Comparison of ENCODE assay signal across 1 cellular context in the genomic region with DNA sequence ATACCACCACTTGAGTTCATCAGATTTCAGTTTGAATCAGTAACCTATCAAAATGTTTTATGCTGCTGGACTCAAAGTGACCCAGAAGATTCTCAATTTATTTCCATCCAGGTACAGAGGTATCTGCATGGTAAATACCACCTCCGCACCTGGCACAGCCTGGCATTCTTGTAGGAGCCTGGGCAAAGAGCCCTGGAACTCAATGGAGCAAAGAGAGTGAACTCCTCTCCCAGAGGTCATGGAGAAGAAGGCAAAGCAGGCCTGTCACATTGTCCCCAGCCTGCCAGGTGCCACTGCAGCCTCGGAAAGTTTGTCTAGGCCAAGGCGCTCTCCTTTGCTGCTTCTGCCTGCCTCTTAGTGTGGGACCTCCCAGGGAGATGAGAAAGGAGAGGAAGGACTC.
TF ChIP-seq lines count a peak whose summit lies in the region.

No MANE protein-coding gene starts in this region.

TF ChIP-seq in GM23338, 12 proteins besides CTCF, POLR2A, EP300 and RAD21 (continued from another document):
- TF ChIP-seq, protein P1, sequence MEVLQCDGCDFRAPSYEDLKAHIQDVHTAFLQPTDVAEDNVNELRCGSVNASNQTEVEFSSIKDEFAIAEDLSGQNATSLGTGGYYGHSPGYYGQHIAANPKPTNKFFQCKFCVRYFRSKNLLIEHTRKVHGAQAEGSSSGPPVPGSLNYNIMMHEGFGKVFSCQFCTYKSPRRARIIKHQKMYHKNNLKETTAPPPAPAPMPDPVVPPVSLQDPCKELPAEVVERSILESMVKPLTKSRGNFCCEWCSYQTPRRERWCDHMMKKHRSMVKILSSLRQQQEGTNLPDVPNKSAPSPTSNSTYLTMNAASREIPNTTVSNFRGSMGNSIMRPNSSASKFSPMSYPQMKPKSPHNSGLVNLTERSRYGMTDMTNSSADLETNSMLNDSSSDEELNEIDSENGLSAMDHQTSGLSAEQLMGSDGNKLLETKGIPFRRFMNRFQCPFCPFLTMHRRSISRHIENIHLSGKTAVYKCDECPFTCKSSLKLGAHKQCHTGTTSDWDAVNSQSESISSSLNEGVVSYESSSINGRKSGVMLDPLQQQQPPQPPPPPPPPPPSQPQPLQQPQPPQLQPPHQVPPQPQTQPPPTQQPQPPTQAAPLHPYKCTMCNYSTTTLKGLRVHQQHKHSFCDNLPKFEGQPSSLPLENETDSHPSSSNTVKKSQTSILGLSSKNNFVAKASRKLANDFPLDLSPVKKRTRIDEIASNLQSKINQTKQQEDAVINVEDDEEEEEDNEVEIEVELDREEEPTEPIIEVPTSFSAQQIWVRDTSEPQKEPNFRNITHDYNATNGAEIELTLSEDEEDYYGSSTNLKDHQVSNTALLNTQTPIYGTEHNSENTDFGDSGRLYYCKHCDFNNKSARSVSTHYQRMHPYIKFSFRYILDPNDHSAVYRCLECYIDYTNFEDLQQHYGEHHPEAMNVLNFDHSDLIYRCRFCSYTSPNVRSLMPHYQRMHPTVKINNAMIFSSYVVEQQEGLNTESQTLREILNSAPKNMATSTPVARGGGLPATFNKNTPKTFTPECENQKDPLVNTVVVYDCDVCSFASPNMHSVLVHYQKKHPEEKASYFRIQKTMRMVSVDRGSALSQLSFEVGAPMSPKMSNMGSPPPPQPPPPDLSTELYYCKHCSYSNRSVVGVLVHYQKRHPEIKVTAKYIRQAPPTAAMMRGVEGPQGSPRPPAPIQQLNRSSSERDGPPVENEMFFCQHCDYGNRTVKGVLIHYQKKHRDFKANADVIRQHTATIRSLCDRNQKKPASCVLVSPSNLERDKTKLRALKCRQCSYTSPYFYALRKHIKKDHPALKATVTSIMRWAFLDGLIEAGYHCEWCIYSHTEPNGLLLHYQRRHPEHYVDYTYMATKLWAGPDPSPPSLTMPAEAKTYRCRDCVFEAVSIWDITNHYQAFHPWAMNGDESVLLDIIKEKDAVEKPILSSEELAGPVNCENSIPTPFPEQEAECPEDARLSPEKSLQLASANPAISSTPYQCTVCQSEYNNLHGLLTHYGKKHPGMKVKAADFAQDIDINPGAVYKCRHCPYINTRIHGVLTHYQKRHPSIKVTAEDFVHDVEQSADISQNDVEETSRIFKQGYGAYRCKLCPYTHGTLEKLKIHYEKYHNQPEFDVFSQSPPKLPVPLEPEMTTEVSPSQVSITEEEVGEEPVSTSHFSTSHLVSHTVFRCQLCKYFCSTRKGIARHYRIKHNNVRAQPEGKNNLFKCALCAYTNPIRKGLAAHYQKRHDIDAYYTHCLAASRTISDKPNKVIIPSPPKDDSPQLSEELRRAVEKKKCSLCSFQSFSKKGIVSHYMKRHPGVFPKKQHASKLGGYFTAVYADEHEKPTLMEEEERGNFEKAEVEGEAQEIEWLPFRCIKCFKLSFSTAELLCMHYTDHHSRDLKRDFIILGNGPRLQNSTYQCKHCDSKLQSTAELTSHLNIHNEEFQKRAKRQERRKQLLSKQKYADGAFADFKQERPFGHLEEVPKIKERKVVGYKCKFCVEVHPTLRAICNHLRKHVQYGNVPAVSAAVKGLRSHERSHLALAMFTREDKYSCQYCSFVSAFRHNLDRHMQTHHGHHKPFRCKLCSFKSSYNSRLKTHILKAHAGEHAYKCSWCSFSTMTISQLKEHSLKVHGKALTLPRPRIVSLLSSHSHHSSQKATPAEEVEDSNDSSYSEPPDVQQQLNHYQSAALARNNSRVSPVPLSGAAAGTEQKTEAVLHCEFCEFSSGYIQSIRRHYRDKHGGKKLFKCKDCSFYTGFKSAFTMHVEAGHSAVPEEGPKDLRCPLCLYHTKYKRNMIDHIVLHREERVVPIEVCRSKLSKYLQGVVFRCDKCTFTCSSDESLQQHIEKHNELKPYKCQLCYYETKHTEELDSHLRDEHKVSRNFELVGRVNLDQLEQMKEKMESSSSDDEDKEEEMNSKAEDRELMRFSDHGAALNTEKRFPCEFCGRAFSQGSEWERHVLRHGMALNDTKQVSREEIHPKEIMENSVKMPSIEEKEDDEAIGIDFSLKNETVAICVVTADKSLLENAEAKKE (CRISPR knock-in tag; IDR thresholded peaks at IDR 0.05) = no peak
- no peak for TF ChIP-seq POLR2AphosphoS5 (IDR thresholded peaks at IDR 0.05; ENCODE audit: low read depth)
- TF ChIP-seq EZH2phosphoT487 (IDR thresholded peaks at IDR 0.05; ENCODE audit: unreplicated experiment) = no peak
- no peak for TF ChIP-seq ZNF114 (CRISPR knock-in tag; IDR thresholded peaks at IDR 0.05)
- TF ChIP-seq, protein P2, sequence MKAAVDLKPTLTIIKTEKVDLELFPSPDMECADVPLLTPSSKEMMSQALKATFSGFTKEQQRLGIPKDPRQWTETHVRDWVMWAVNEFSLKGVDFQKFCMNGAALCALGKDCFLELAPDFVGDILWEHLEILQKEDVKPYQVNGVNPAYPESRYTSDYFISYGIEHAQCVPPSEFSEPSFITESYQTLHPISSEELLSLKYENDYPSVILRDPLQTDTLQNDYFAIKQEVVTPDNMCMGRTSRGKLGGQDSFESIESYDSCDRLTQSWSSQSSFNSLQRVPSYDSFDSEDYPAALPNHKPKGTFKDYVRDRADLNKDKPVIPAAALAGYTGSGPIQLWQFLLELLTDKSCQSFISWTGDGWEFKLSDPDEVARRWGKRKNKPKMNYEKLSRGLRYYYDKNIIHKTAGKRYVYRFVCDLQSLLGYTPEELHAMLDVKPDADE (IDR thresholded peaks at IDR 0.05) = no peak
- no peak for TF ChIP-seq JUNB (IDR thresholded peaks at IDR 0.05; ENCODE audit: unreplicated experiment)
- TF ChIP-seq STAT1 (IDR thresholded peaks at IDR 0.05; ENCODE audit: unreplicated experiment) = no peak
TF ChIP-seq in GM23338: peak in this region for 0.
